Comparison of ENCODE assay signal across 2 cellular contexts in the genomic region with DNA sequence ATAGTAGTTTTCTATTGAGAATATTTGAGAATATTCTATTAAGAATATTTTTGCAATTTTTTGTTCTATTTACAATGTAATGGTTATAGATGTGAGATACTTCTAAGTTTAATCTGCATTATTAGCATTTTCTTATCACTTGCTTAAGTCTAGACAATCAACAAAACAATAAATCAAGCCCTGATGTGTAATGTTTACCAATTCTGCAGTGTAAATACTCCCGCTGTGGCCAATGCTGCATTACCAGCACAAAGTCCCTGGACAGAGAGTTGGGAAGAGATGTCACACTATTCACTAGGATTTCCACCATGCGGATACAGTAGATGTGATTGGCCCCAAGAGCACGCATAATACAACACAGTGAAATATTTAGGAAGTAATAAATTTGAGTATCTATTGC.
TF ChIP-seq lines count a peak whose summit lies in the region.

No MANE protein-coding gene starts in this region.

TF ChIP-seq in A549, 52 proteins besides CTCF, POLR2A, EP300 and RAD21 (continued from another document):
- TF ChIP-seq, protein P1, sequence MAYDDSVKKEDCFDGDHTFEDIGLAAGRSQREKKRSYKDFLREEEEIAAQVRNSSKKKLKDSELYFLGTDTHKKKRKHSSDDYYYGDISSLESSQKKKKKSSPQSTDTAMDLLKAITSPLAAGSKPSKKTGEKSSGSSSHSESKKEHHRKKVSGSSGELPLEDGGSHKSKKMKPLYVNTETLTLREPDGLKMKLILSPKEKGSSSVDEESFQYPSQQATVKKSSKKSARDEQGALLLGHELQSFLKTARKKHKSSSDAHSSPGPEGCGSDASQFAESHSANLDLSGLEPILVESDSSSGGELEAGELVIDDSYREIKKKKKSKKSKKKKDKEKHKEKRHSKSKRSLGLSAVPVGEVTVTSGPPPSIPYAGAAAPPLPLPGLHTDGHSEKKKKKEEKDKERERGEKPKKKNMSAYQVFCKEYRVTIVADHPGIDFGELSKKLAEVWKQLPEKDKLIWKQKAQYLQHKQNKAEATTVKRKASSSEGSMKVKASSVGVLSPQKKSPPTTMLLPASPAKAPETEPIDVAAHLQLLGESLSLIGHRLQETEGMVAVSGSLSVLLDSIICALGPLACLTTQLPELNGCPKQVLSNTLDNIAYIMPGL (CRISPR knock-in tag; IDR thresholded peaks at IDR 0.05; ENCODE audit: borderline replicate concordance) = no peak
- TF ChIP-seq CEBPB (IDR thresholded peaks at IDR 0.05) = peak in 1 of 2 experiments; percentile 16; a peak in 1 of 4 replicates
- TF ChIP-seq MAZ (IDR thresholded peaks at IDR 0.05; ENCODE audit: borderline replicate concordance, low read depth, low read length) = no peak
- TF ChIP-seq EHMT2 (IDR thresholded peaks at IDR 0.05; ENCODE audit: low read depth) = no peak
- no peak for TF ChIP-seq FOSL2 (IDR thresholded peaks at IDR 0.05)
- peak; percentile 29; the same call in 1 of the 2 replicates for TF ChIP-seq FOSL2 (CRISPR knock-in tag; IDR thresholded peaks at IDR 0.05)
- no peak for TF ChIP-seq CBX8 (IDR thresholded peaks at IDR 0.05)
- TF ChIP-seq ESRRA (IDR thresholded peaks at IDR 0.05; ENCODE audit: borderline replicate concordance, low read length) = no peak
- peak; percentile 53; the same call in 1 of the 2 replicates for TF ChIP-seq GATA3 (IDR thresholded peaks at IDR 0.05; ENCODE audit: borderline replicate concordance)

TF ChIP-seq in HCT116, 20 proteins besides CTCF, POLR2A, EP300 and RAD21 (continued from another document):
- TF ChIP-seq YY1 (IDR thresholded peaks at IDR 0.05; ENCODE audit: extremely low read depth, insufficient replicate concordance, low read depth, low read length) (no peak), JUND (IDR thresholded peaks at IDR 0.05) (no peak), POLR2AphosphoS5 (IDR thresholded peaks at IDR 0.05; ENCODE audit: low read depth, low read length) (no peak), FOSL1 (IDR thresholded peaks at IDR 0.05; ENCODE audit: low read depth) (no peak), SRF (IDR thresholded peaks at IDR 0.05; ENCODE audit: low read depth) (no peak), EGR1 (IDR thresholded peaks at IDR 0.05; ENCODE audit: low read depth) (no peak)
- TF ChIP-seq, protein P2, sequence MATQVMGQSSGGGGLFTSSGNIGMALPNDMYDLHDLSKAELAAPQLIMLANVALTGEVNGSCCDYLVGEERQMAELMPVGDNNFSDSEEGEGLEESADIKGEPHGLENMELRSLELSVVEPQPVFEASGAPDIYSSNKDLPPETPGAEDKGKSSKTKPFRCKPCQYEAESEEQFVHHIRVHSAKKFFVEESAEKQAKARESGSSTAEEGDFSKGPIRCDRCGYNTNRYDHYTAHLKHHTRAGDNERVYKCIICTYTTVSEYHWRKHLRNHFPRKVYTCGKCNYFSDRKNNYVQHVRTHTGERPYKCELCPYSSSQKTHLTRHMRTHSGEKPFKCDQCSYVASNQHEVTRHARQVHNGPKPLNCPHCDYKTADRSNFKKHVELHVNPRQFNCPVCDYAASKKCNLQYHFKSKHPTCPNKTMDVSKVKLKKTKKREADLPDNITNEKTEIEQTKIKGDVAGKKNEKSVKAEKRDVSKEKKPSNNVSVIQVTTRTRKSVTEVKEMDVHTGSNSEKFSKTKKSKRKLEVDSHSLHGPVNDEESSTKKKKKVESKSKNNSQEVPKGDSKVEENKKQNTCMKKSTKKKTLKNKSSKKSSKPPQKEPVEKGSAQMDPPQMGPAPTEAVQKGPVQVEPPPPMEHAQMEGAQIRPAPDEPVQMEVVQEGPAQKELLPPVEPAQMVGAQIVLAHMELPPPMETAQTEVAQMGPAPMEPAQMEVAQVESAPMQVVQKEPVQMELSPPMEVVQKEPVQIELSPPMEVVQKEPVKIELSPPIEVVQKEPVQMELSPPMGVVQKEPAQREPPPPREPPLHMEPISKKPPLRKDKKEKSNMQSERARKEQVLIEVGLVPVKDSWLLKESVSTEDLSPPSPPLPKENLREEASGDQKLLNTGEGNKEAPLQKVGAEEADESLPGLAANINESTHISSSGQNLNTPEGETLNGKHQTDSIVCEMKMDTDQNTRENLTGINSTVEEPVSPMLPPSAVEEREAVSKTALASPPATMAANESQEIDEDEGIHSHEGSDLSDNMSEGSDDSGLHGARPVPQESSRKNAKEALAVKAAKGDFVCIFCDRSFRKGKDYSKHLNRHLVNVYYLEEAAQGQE (IDR thresholded peaks at IDR 0.05; ENCODE audit: low read depth) = no peak
- TF ChIP-seq, protein P3, sequence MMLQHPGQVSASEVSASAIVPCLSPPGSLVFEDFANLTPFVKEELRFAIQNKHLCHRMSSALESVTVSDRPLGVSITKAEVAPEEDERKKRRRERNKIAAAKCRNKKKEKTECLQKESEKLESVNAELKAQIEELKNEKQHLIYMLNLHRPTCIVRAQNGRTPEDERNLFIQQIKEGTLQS (IDR thresholded peaks at IDR 0.05) = no peak
- TF ChIP-seq, protein P4, sequence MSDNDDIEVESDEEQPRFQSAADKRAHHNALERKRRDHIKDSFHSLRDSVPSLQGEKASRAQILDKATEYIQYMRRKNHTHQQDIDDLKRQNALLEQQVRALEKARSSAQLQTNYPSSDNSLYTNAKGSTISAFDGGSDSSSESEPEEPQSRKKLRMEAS (IDR thresholded peaks at IDR 0.05) = no peak
- TF ChIP-seq, protein P5, sequence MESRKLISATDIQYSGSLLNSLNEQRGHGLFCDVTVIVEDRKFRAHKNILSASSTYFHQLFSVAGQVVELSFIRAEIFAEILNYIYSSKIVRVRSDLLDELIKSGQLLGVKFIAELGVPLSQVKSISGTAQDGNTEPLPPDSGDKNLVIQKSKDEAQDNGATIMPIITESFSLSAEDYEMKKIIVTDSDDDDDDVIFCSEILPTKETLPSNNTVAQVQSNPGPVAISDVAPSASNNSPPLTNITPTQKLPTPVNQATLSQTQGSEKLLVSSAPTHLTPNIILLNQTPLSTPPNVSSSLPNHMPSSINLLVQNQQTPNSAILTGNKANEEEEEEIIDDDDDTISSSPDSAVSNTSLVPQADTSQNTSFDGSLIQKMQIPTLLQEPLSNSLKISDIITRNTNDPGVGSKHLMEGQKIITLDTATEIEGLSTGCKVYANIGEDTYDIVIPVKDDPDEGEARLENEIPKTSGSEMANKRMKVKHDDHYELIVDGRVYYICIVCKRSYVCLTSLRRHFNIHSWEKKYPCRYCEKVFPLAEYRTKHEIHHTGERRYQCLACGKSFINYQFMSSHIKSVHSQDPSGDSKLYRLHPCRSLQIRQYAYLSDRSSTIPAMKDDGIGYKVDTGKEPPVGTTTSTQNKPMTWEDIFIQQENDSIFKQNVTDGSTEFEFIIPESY (IDR thresholded peaks at IDR 0.05; ENCODE audit: extremely low read depth, insufficient replicate concordance, low read length) = no peak
